Comparison of ENCODE assay signal across 1 cellular context in the genomic region with DNA sequence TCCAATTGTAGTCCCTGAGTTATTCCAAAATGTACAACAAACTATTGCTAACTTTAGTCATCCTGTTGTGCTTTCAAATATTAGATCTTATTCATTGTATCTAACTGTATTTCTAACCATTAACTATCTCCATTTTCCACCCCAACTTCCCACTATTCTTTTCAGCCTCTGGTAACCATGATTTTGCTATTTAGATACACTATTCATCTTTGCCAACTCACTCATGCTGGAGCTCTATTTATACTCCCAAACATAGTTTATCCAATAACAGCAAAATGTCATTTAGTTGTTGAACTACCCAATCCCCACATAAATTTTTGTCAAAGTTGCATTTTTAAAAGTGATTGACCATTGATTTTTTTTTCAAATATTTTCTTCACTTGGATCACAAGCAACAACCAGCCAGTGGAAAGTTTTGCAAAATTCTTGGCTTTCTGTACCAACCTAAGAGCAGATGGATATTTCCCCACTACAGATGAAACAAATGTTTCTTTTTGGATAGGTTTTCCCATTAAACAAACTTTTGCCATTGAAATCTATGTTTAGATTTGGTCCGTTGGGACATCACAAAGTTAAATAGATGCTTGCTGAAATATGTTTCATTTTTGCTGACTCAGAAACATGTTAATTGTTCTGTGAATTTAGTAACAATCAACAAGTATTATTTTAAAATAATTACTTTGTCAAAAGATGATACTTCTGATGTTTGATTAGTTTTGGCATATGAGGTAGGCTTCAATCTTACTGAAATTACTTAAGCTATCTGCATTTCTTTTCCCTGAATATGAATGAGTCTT.
TF ChIP-seq lines count a peak whose summit lies in the region.

No MANE protein-coding gene starts in this region.

TF ChIP-seq in K562, 482 proteins besides CTCF, POLR2A, EP300 and RAD21 (continued from another document):
- no peak for TF ChIP-seq AFF1 (IDR thresholded peaks at IDR 0.05; ENCODE audit: low read depth in 1 of 2, partially characterized antibody in 2 of 2)
- no peak for TF ChIP-seq HLTF (IDR thresholded peaks at IDR 0.05)
- TF ChIP-seq DNMT1 (IDR thresholded peaks at IDR 0.05) = no peak
- TF ChIP-seq ZNF551 (CRISPR knock-in tag; IDR thresholded peaks at IDR 0.05) = no peak
- no peak for TF ChIP-seq RHOXF2B (CRISPR knock-in tag; conservative IDR thresholded peaks at IDR 0.05)
- TF ChIP-seq ZNF280B (CRISPR knock-in tag; IDR thresholded peaks at IDR 0.05) = no peak
- TF ChIP-seq, protein P1, sequence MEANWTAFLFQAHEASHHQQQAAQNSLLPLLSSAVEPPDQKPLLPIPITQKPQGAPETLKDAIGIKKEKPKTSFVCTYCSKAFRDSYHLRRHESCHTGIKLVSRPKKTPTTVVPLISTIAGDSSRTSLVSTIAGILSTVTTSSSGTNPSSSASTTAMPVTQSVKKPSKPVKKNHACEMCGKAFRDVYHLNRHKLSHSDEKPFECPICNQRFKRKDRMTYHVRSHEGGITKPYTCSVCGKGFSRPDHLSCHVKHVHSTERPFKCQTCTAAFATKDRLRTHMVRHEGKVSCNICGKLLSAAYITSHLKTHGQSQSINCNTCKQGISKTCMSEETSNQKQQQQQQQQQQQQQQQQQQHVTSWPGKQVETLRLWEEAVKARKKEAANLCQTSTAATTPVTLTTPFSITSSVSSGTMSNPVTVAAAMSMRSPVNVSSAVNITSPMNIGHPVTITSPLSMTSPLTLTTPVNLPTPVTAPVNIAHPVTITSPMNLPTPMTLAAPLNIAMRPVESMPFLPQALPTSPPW (CRISPR knock-in tag; IDR thresholded peaks at IDR 0.05) = no peak
- TF ChIP-seq CREB3 (tag; conservative IDR thresholded peaks at IDR 0.05; ENCODE audit: low read depth) = no peak
- TF ChIP-seq SIX5 (IDR thresholded peaks at IDR 0.05; ENCODE audit: borderline replicate concordance in 1 of 2, insufficient read depth in 1 of 2, low read depth in 1 of 2, low read length in 2 of 2) = no peak
- TF ChIP-seq CREB1 (IDR thresholded peaks at IDR 0.05) = no peak
- TF ChIP-seq CREB1 (CRISPR knock-in tag; IDR thresholded peaks at IDR 0.05) = no peak
- peak; percentile 53 for TF ChIP-seq MAFK (IDR thresholded peaks at IDR 0.05; ENCODE audit: low read length)
- TF ChIP-seq SRSF1 (IDR thresholded peaks at IDR 0.05; ENCODE audit: low read depth, low read length) = no peak
- TF ChIP-seq ERF (CRISPR knock-in tag; IDR thresholded peaks at IDR 0.05) = no peak
- TF ChIP-seq, protein P2, sequence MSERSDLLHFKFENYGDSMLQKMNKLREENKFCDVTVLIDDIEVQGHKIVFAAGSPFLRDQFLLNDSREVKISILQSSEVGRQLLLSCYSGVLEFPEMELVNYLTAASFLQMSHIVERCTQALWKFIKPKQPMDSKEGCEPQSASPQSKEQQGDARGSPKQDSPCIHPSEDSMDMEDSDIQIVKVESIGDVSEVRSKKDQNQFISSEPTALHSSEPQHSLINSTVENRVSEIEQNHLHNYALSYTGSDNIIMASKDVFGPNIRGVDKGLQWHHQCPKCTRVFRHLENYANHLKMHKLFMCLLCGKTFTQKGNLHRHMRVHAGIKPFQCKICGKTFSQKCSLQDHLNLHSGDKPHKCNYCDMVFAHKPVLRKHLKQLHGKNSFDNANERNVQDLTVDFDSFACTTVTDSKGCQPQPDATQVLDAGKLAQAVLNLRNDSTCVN (CRISPR knock-in tag; IDR thresholded peaks at IDR 0.05) = no peak
- peak; percentile 36; the same call in 1 of the 2 replicates for TF ChIP-seq C11orf30 (IDR thresholded peaks at IDR 0.05; ENCODE audit: low read depth)
- TF ChIP-seq, protein P3, sequence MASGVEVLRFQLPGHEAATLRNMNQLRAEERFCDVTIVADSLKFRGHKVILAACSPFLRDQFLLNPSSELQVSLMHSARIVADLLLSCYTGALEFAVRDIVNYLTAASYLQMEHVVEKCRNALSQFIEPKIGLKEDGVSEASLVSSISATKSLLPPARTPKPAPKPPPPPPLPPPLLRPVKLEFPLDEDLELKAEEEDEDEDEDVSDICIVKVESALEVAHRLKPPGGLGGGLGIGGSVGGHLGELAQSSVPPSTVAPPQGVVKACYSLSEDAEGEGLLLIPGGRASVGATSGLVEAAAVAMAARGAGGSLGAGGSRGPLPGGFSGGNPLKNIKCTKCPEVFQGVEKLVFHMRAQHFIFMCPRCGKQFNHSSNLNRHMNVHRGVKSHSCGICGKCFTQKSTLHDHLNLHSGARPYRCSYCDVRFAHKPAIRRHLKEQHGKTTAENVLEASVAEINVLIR (CRISPR knock-in tag; IDR thresholded peaks at IDR 0.05) = no peak
- TF ChIP-seq ZC3H4 (CRISPR knock-in tag; IDR thresholded peaks at IDR 0.05; ENCODE audit: borderline replicate concordance) = no peak
- TF ChIP-seq FOXM1 (IDR thresholded peaks at IDR 0.05; ENCODE audit: low read depth) = no peak
- no peak for TF ChIP-seq FOXM1 (CRISPR knock-in tag; IDR thresholded peaks at IDR 0.05; ENCODE audit: low read depth)
- peak; percentile 29; the same call in 1 of the 2 replicates for TF ChIP-seq MAFF (IDR thresholded peaks at IDR 0.05; ENCODE audit: low read length)
- TF ChIP-seq HSF4 (CRISPR knock-in tag; IDR thresholded peaks at IDR 0.05; ENCODE audit: borderline replicate concordance) = no peak
- TF ChIP-seq TCF3 (CRISPR knock-in tag; IDR thresholded peaks at IDR 0.05) = no peak
- TF ChIP-seq ZNF217 (CRISPR knock-in tag; IDR thresholded peaks at IDR 0.05) = no peak
- TF ChIP-seq NRF1 (conservative IDR thresholded peaks at IDR 0.05 in 1 of 2, IDR thresholded peaks at IDR 0.05 in 1 of 2) = no peak
- no peak for TF ChIP-seq E2F6 (IDR thresholded peaks at IDR 0.05; ENCODE audit: borderline replicate concordance in 1 of 2, extremely low read depth in 1 of 2, insufficient read depth in 1 of 2, insufficient read length in 1 of 2, low read depth in 1 of 2, low read length in 1 of 2, poor library complexity in 1 of 2, severe bottlenecking in 1 of 2)
- TF ChIP-seq ZNF316 (IDR thresholded peaks at IDR 0.05) = peak; percentile 43; the same call in 1 of the 2 replicates
